In the genomic region with DNA sequence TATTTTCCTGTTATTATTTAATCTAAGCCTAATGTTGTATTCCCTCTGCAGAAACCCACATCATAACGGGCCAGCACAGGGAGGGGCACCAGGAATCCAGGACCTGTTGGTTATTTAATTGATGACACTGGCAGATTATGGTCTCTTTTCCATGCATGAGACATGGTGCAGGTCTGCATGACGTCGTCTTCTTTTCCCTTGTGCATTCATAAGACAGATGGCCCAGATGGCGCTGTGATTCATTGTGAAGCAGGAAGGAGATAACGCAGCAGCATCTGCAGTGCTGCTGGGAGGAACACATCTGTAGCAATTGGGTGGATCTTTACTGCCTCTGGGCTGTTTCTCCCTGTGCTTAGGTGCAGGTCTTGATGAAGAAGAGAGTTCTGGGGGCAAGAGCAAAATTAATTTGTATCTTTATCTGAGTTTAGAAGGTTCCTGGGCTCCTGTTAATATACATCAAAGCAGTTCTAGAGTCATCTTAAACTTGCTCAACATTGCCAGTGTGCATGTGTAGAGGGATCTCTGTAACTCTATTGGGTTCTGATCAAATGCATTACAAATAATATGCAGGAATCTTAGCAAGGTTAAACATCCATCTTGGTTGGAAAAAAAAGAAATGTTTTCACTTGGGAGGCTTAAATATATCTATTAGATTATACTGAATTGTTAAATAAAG, we compare ENCODE assay signal across 8 cellular contexts.
DNase-seq lines count a peak whose midpoint lies in the region; ATAC-seq and TF ChIP-seq lines count a peak whose summit lies in the region.

No MANE protein-coding gene starts in this region.

- BruUV-seq in PC-9 (replicated peaks; lab: Mats Ljungman, UMichigan): no TSS peak

- H3K27ac ChIP-seq in 22Rv1 (no peak overlapping the region), PC-9 (no peak overlapping the region)

- peaks cover 11% of the 10 kb centered on the region for H3K27me3 Mint-ChIP-seq in activated CD8-positive, alpha-beta memory T cell treated with anti-CD3 and anti-CD28 coated beads, Interleukin-2, amount 10 ng/mL, durations not matched to agents 7 days and 5 days

- POLR2A ChIA-PET in PC-9 (lab: Charles Lee; ENCODE audit: unreplicated experiment): no interaction called here
- POLR2A ChIA-PET in GM10248 (lab: Yijun Ruan, JAX): no interaction called here

- no peaks in the 10 kb centered on the region for H3K79me2 ChIP-seq in PC-9 (ENCODE audit: low read depth)

- no peak overlapping the region for H2AFZ ChIP-seq in PC-9

- no peak overlapping the region for H3K4me3 Mint-ChIP-seq in activated CD8-positive, alpha-beta memory T cell treated with anti-CD3 and anti-CD28 coated beads, Interleukin-2, amount 10 ng/mL, durations not matched to agents 7 days and 5 days

- DNase-seq in MG63 (peak; percentile 71), dermis blood vessel endothelial cell (peak; percentile 63), PC-9 (no peak), GM10248 (ENCODE audit: extremely low spot score) (no peak)
- no peak for DNase-seq in activated CD8-positive, alpha-beta memory T cell treated with anti-CD3 and anti-CD28 coated beads, Interleukin-2, amount 10 ng/mL, durations not matched to agents 7 days and 5 days

- H4K20me1 ChIP-seq in PC-9 (ENCODE audit: insufficient read depth): no peaks in the 10 kb centered on the region

- no peaks in the 10 kb centered on the region for H3K9me2 ChIP-seq in PC-9 (ENCODE audit: insufficient read depth)

- ATAC-seq in GM18502 (IDR thresholded peaks at IDR 0.05; ENCODE audit: poor library complexity, unreplicated experiment): peak; percentile 81
- no peak for ATAC-seq in GM21786 (IDR thresholded peaks at IDR 0.05; ENCODE audit: unreplicated experiment)
- no peak for ATAC-seq in activated CD8-positive, alpha-beta memory T cell treated with anti-CD3 and anti-CD28 coated beads, Interleukin-2, amount 10 ng/mL, durations not matched to agents 7 days and 5 days

- TF ChIP-seq CTCF in 22Rv1 (IDR thresholded peaks at IDR 0.05) (peak; percentile 13), PC-9 (conservative IDR thresholded peaks at IDR 0.05) (no peak), GM10248 (IDR thresholded peaks at IDR 0.05; ENCODE audit: control extremely low read depth, extremely low read depth, low read depth, missing control alignments) (no peak)

- H3K4me1 ChIP-seq in PC-9 (replicated peaks; ENCODE audit: insufficient read depth): peaks cover 56% of the 10 kb centered on the region

- H3K27ac Mint-ChIP-seq in activated CD8-positive, alpha-beta memory T cell treated with anti-CD3 and anti-CD28 coated beads, Interleukin-2, amount 10 ng/mL, durations not matched to agents 7 days and 5 days: no peak overlapping the region

- no peaks in the 10 kb centered on the region for H3K9me3 Mint-ChIP-seq in activated CD8-positive, alpha-beta memory T cell treated with anti-CD3 and anti-CD28 coated beads, Interleukin-2, amount 10 ng/mL, durations not matched to agents 7 days and 5 days (ENCODE audit: low read depth)

- H3K4me2 ChIP-seq in PC-9: no peak overlapping the region

- peaks cover 12% of the 10 kb centered on the region for H3K4me1 Mint-ChIP-seq in activated CD8-positive, alpha-beta memory T cell treated with anti-CD3 and anti-CD28 coated beads, Interleukin-2, amount 10 ng/mL, durations not matched to agents 7 days and 5 days

- H3K9me3 ChIP-seq in MG63 (no peaks in the 10 kb centered on the region; the same call in 1 of the 2 replicates), PC-9 (ENCODE audit: insufficient read depth, low read depth) (peaks cover 8% of the 10 kb centered on the region)

- H3K36me3 ChIP-seq in MG63 (peaks cover 12% of the 10 kb centered on the region), PC-9 (ENCODE audit: low read depth) (peaks cover 5% of the 10 kb centered on the region; the same call in 1 of the 2 replicates)

- H3F3A ChIP-seq in PC-9 (ENCODE audit: insufficient read depth, low read depth): peaks cover 30% of the 10 kb centered on the region

- intact Hi-C loops in PC-9 (cut with micrococcal nuclease; ENCODE audit: unreplicated experiment): loop anchor here (5.0 to 10.0 kb wide), 2 partner anchors 100 to 542 kb away; no protein-coding TSS in a partner anchor

- CTCF ChIA-PET in PC-9 (lab: Charles Lee) (no interaction called here), GM10248 (lab: Yijun Ruan, JAX) (no interaction called here)
- CTCF ChIA-PET in activated CD8-positive, alpha-beta memory T cell treated with anti-CD3 and anti-CD28 coated beads, Interleukin-2, amount 10 ng/mL, durations not matched to agents 7 days and 5 days (lab: Charles Lee): no interaction called here

- peaks cover 2% of the 10 kb centered on the region for H3K36me3 Mint-ChIP-seq in activated CD8-positive, alpha-beta memory T cell treated with anti-CD3 and anti-CD28 coated beads, Interleukin-2, amount 10 ng/mL, durations not matched to agents 7 days and 5 days

- no peak overlapping the region for H3K4me3 ChIP-seq in MG63
- no peak overlapping the region for H3K4me3 ChIP-seq in PC-9

- H3K27me3 ChIP-seq in MG63: no peaks in the 10 kb centered on the region
- H3K27me3 ChIP-seq in PC-9 (ENCODE audit: insufficient read depth, low read depth): no peaks in the 10 kb centered on the region

Comparison
In these comparisons a context has a peak if more than half of its experiments do, and no peak if none do; other contexts are left out.
1. DNase-seq: peak in MG63 (single experiment) and dermis blood vessel endothelial cell (single experiment); none in PC-9 (0 of 2), activated CD8-positive, alpha-beta memory T cell treated with anti-CD3 and anti-CD28 coated beads, Interleukin-2, amount 10 ng/mL, durations not matched to agents 7 days and 5 days (single experiment) and GM10248 (single experiment).